Comparison of ENCODE assay signal across 8 cellular contexts in the genomic region with DNA sequence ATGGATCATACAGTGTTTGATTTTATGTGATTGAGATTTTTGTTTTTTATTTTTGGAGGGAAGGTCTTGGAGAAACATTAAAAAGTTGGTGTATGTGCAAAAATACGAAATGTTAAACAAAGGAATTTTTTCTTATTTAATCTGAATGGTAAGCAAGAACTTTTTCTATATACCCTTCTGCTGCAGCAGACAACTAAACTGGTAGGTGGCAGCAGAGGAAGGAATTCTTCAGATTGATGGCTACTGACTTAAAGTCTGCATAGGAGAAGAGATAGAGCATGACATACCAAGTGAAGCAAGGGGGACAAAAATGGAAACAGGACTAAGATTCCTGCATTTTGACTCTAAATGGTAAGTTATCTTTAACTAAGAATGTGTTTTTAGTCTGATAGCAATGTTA. TPM values are rescaled to one million over a fixed set of nuclear protein-coding genes. Genes with fewer than 3 reads are reported as not detected.
DNase-seq lines count a peak whose midpoint lies in the region; ATAC-seq and TF ChIP-seq lines count a peak whose summit lies in the region.

No MANE protein-coding gene starts in this region.

- WGBS in right cardiac atrium, result 73% methylated on average over 1 of the region's 1 CpG

- H3K4me3 Mint-ChIP-seq in stimulated activated effector memory CD8-positive, alpha-beta T cell treated with anti-CD3 and anti-CD28 coated beads, Interleukin-12 subunit alpha, Interleukin-12 subunit beta, amount 100 ng/mL, for 72 hours, result no peak overlapping the region

- H3K9me3 ChIP-seq in right cardiac atrium (ENCODE audit: control insufficient read depth, low read length), result no peaks in the 10 kb centered on the region
- H3K9me3 ChIP-seq in upper lobe of right lung, result no peaks in the 10 kb centered on the region

- intact Hi-C loops in Right ventricle myocardium superior (cut with DNase I), result no loop called here
- intact Hi-C loops in right cardiac atrium (cut with DNase I), result no loop called here
- intact Hi-C loops in upper lobe of right lung (cut with DNase I), result no loop called here

- no peaks in the 10 kb centered on the region for H3K36me3 Mint-ChIP-seq in stimulated activated effector memory CD8-positive, alpha-beta T cell treated with anti-CD3 and anti-CD28 coated beads, Interleukin-12 subunit alpha, Interleukin-12 subunit beta, amount 100 ng/mL, for 72 hours

- no peak overlapping the region for H3K27ac Mint-ChIP-seq in stimulated activated effector memory CD8-positive, alpha-beta T cell treated with anti-CD3 and anti-CD28 coated beads, Interleukin-12 subunit alpha, Interleukin-12 subunit beta, amount 100 ng/mL, for 72 hours

- TF ChIP-seq CTCF in foreskin keratinocyte (conservative IDR thresholded peaks at IDR 0.05) (peak; percentile 76), upper lobe of right lung (IDR thresholded peaks at IDR 0.05) (peak; percentile 27), coronary artery (IDR thresholded peaks at IDR 0.05) (no peak)

- H3K27ac ChIP-seq in right cardiac atrium (ENCODE audit: low read length) (no peak overlapping the region), foreskin keratinocyte (no peak overlapping the region), upper lobe of right lung (no peak overlapping the region), coronary artery (no peak overlapping the region)

- ATAC-seq in Right ventricle myocardium superior (ENCODE audit: poor library complexity), result peak; percentile 62
- no peak for ATAC-seq in right cardiac atrium
- peak; percentile 62 for ATAC-seq in foreskin keratinocyte
- ATAC-seq in upper lobe of right lung, result no peak
- ATAC-seq in stimulated activated effector memory CD8-positive, alpha-beta T cell treated with anti-CD3 and anti-CD28 coated beads, Interleukin-12 subunit alpha, Interleukin-12 subunit beta, amount 100 ng/mL, for 72 hours, result no peak
- no peak for ATAC-seq in HG02973 (IDR thresholded peaks at IDR 0.05; ENCODE audit: unreplicated experiment)

- H3K4me1 ChIP-seq in right cardiac atrium (ENCODE audit: control insufficient read depth, insufficient read depth, low read length), result peaks cover 2% of the 10 kb centered on the region
- H3K4me1 ChIP-seq in foreskin keratinocyte, result no peaks in the 10 kb centered on the region
- H3K4me1 ChIP-seq in upper lobe of right lung, result peaks cover 7% of the 10 kb centered on the region

- H3K4me3 ChIP-seq in right cardiac atrium (ENCODE audit: low read length), result no peak overlapping the region
- H3K4me3 ChIP-seq in upper lobe of right lung, result no peak overlapping the region
- no peak overlapping the region for H3K4me3 ChIP-seq in coronary artery

- H3K27me3 ChIP-seq in right cardiac atrium (ENCODE audit: control insufficient read depth, insufficient read depth) (no peaks in the 10 kb centered on the region), foreskin keratinocyte (no peaks in the 10 kb centered on the region), upper lobe of right lung (no peaks in the 10 kb centered on the region)

- H3K4me1 Mint-ChIP-seq in stimulated activated effector memory CD8-positive, alpha-beta T cell treated with anti-CD3 and anti-CD28 coated beads, Interleukin-12 subunit alpha, Interleukin-12 subunit beta, amount 100 ng/mL, for 72 hours, result no peaks in the 10 kb centered on the region

- DNase-seq in Right ventricle myocardium superior (no peak), right cardiac atrium (no peak), RPMI8226 (peak; percentile 14), foreskin keratinocyte (peak; percentile 5 to 40), upper lobe of right lung (no peak), coronary artery (ENCODE audit: low spot score) (no peak)
- DNase-seq in stimulated activated effector memory CD8-positive, alpha-beta T cell treated with anti-CD3 and anti-CD28 coated beads, Interleukin-12 subunit alpha, Interleukin-12 subunit beta, amount 100 ng/mL, for 72 hours (ENCODE audit: low spot score in 2 of 2), result no peak

- H3K9me3 Mint-ChIP-seq in stimulated activated effector memory CD8-positive, alpha-beta T cell treated with anti-CD3 and anti-CD28 coated beads, Interleukin-12 subunit alpha, Interleukin-12 subunit beta, amount 100 ng/mL, for 72 hours, result no peaks in the 10 kb centered on the region

- H3K36me3 ChIP-seq in upper lobe of right lung, result peaks cover 11% of the 10 kb centered on the region

RNA-seq across cellular contexts. Expression of gene A2ML1, which starts 42.0 kb away (rescaled TPM):
- total RNA-seq in Right ventricle myocardium superior, result not detected
- total RNA-seq in right cardiac atrium, result 1 to 10 TPM in 1 of 4 donors, under 1 TPM in 3; 0.25 to 1.1 (median 0.81) TPM
- 0.38 TPM for polyA plus RNA-seq in right cardiac atrium
- total RNA-seq in foreskin keratinocyte, result 14.6 and 29.4 TPM in 2 replicates
- polyA plus RNA-seq in foreskin keratinocyte, result 7.1 and 10.2 TPM in 2 replicates
- total RNA-seq in upper lobe of right lung, result not detected

Comparison
In these comparisons a context has a peak if more than half of its experiments do, and no peak if none do; other contexts are left out.
1. ATAC-seq: peak in Right ventricle myocardium superior (single experiment) and foreskin keratinocyte (single experiment); none in right cardiac atrium (0 of 2), upper lobe of right lung (single experiment), stimulated activated effector memory CD8-positive, alpha-beta T cell treated with anti-CD3 and anti-CD28 coated beads, Interleukin-12 subunit alpha, Interleukin-12 subunit beta, amount 100 ng/mL, for 72 hours (single experiment) and HG02973 (single experiment).
2. DNase-seq: peak in RPMI8226 (single experiment) and foreskin keratinocyte (2 of 2); none in Right ventricle myocardium superior (single experiment), right cardiac atrium (0 of 3), upper lobe of right lung (single experiment), stimulated activated effector memory CD8-positive, alpha-beta T cell treated with anti-CD3 and anti-CD28 coated beads, Interleukin-12 subunit alpha, Interleukin-12 subunit beta, amount 100 ng/mL, for 72 hours (0 of 2) and coronary artery (single experiment).